Comparison of ENCODE assay signal across 20 cellular contexts in the genomic region with DNA sequence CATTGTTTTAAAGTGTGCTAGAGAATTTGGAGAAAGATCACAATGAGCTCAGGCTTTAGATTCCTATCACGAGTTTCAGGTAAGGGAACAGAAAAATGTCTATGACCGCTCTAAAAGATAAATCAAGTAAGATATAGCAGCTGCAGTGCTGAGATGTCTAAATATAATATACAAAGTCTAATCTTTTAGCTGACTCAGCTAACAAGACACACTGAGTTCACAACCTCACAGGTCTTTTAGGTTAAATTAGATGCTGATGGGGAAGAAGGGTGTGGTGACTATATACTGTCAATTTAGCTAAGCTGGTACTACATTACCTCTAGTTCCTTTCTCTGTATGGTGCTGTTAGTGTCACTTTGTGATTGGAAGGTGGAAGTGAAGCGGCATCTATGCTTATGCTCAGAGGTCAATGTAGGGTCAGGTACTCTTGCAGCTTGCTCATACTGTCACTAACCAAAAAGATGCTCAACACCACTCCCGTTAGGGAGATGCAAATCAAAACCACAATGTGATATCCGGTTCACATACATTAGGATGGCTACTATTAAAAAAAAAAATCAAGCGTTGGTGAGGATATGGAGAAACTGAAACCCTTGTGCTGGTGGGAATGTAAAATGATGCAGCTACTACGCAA.
DNase-seq lines count a peak whose midpoint lies in the region; ATAC-seq, FAIRE-seq and TF ChIP-seq lines count a peak whose summit lies in the region.
"Had no signal": no experiment of that assay in that cellular context is flagged by ENCODE, and none has a peak within 500 bp of the region (broad histone marks: within the 10 kb centered on the region; RNA-seq: fewer than 3 reads in every experiment).

No MANE protein-coding gene starts in this region.

- H3K4me1 Mint-ChIP-seq in effector memory CD8-positive, alpha-beta T cell (ENCODE audit: low read depth in 2 of 2): no peaks in the 10 kb centered on the region
- H3K4me1 Mint-ChIP-seq: activated CD4-positive, alpha-beta T cell treated with anti-CD3 and anti-CD28 coated beads, Interleukin-2, amount 10 ng/mL, durations not matched to agents 24 days and 14 days had no signal

- H3K9me3 Mint-ChIP-seq in effector memory CD8-positive, alpha-beta T cell: no peaks in the 10 kb centered on the region
- H3K9me3 Mint-ChIP-seq: activated CD4-positive, alpha-beta T cell treated with anti-CD3 and anti-CD28 coated beads, Interleukin-2, amount 10 ng/mL, durations not matched to agents 24 days and 14 days had no signal

- H3K27ac Mint-ChIP-seq in effector memory CD8-positive, alpha-beta T cell: no peak overlapping the region
- H3K27ac Mint-ChIP-seq: activated CD4-positive, alpha-beta T cell treated with anti-CD3 and anti-CD28 coated beads, Interleukin-2, amount 10 ng/mL, durations not matched to agents 24 days and 14 days; IgD-negative memory B cell had no signal

- no peaks in the 10 kb centered on the region for H3K36me3 Mint-ChIP-seq in effector memory CD8-positive, alpha-beta T cell (ENCODE audit: insufficient read depth)
- H3K36me3 Mint-ChIP-seq: IgD-negative memory B cell had no signal

- FAIRE-seq in GM18507 (lab: Jason Lieb, UNC): peak; percentile 9
- FAIRE-seq: RCC 7860 had no signal

- TF ChIP-seq CTCF in GM13977 (IDR thresholded peaks at IDR 0.05; ENCODE audit: extremely low read depth, insufficient read depth, missing control alignments): no peak

- in situ Hi-C loops in GM13977 (cut with MboI; ENCODE audit: low pct_unique_long_range_greater_than_20kb, low sequenced_read_pairs, unreplicated experiment): no loop called here

- no peaks in the 10 kb centered on the region for H3K27me3 Mint-ChIP-seq in effector memory CD8-positive, alpha-beta T cell
- H3K27me3 Mint-ChIP-seq: IgD-negative memory B cell had no signal

- H3K4me3 Mint-ChIP-seq in effector memory CD8-positive, alpha-beta T cell: no peak overlapping the region
- H3K4me3 Mint-ChIP-seq: activated CD4-positive, alpha-beta T cell treated with anti-CD3 and anti-CD28 coated beads, Interleukin-2, amount 10 ng/mL, durations not matched to agents 24 days and 14 days had no signal

- DNase-seq in GM18507 (ENCODE audit: extremely low spot score, insufficient read length, low read depth): peak; percentile 2
- DNase-seq in effector memory CD8-positive, alpha-beta T cell: no peak
- no peak for DNase-seq in GM13977 (ENCODE audit: low spot score)
- DNase-seq in NCI-H1417 treated with DMSO at 0.1 percent for 48 hours (lab: John Stamatoyannopoulos, UW): no peak
- DNase-seq: activated CD4-positive, alpha-beta T cell treated with anti-CD3 and anti-CD28 coated beads, Interleukin-2, amount 10 ng/mL, durations not matched to agents 24 days and 14 days; activated CD8-positive, alpha-beta memory T cell treated with anti-CD3 and anti-CD28 coated beads, Interleukin-2, amount 50 U/mL, for 4 hours; activated gamma-delta T cell treated with Interleukin-2 at 50 U/mL for 16 hours; cerebellar nuclear complex; effector memory CD4-positive, alpha-beta T cell; H7; heart left ventricle; lower lobe of right lung; NCI-H774 had no signal

- ATAC-seq in GM21515 (IDR thresholded peaks at IDR 0.05; ENCODE audit: unreplicated experiment) (peak; percentile 70), HG03378 (IDR thresholded peaks at IDR 0.05; ENCODE audit: unreplicated experiment) (peak; percentile 92), GM19397 (IDR thresholded peaks at IDR 0.05; ENCODE audit: unreplicated experiment) (no peak), GM21825 (IDR thresholded peaks at IDR 0.05; ENCODE audit: unreplicated experiment) (no peak)
- peak; percentile 12 for ATAC-seq in effector memory CD8-positive, alpha-beta T cell (replicated peaks)
- ATAC-seq: heart left ventricle, lower lobe of right lung, SK-N-SH treated with all-trans-retinoic acid at 6 μM for 48 hours had no signal

Comparison
In these comparisons a context has a peak if more than half of its experiments do, and no peak if none do; other contexts are left out.
1. ATAC-seq: peak in GM21515 (single experiment), HG03378 (single experiment) and effector memory CD8-positive, alpha-beta T cell (single experiment); none in GM19397 (single experiment) and GM21825 (single experiment).